ENCODE assay signal across 22 cellular contexts in genomic region chr2:208039661-208040060, GRCh38. TPM values are rescaled to one million over a fixed set of nuclear protein-coding genes. Genes with fewer than 3 reads are reported as not detected.
DNase-seq lines count a peak whose midpoint lies in the region; ATAC-seq and TF ChIP-seq lines count a peak whose summit lies in the region.
"Had no signal": no experiment of that assay in that cellular context is flagged by ENCODE, and none has a peak within 500 bp of the region (broad histone marks: within the 10 kb centered on the region; RNA-seq: fewer than 3 reads in every experiment).

No MANE protein-coding gene starts in this region.

- no peak overlapping the region for H3K14ac ChIP-seq in H9 (ENCODE audit: insufficient read depth, low read length)

- no peak overlapping the region for H4K5ac ChIP-seq in H9 (ENCODE audit: insufficient read length, low read depth, low read length)

- WGBS in H9 (ENCODE audit: extremely low coverage, insufficient read length, low lambda C conversion rate): no CpG with 5 or more reads among the region's 8 CpGs

- peaks cover 0 to 4% (median 0%) of the 10 kb centered on the region in 3 experiments; a peak in 2 of 7 replicates for H3K36me3 Mint-ChIP-seq in H9 (ENCODE audit: insufficient read depth in 1 of 3, low read depth in 3 of 3)
- H3K36me3 Mint-ChIP-seq in chondrocyte (ENCODE audit: low read depth): no peaks in the 10 kb centered on the region
- no peaks in the 10 kb centered on the region for H3K36me3 Mint-ChIP-seq in neural progenitor cell
- H3K36me3 Mint-ChIP-seq in osteocyte (ENCODE audit: unreplicated experiment): no peaks in the 10 kb centered on the region
- no peaks in the 10 kb centered on the region for H3K36me3 Mint-ChIP-seq in activated naive CD8-positive, alpha-beta T cell treated with anti-CD3 and anti-CD28 coated beads, Interleukin-2, amount 50 U/mL, for 24 hours (ENCODE audit: low read depth)
- H3K36me3 Mint-ChIP-seq: activated CD8-positive, alpha-beta memory T cell treated with anti-CD3 and anti-CD28 coated beads, Interleukin-2, amount 10 ng/mL, durations not matched to agents 7 days and 5 days; activated naive CD8-positive, alpha-beta T cell treated with anti-CD3 and anti-CD28 coated beads for 36 hours; mesothelial cell of epicardium had no signal

- H2AK5ac ChIP-seq in H9 (ENCODE audit: insufficient read length, low read length): no peak overlapping the region

- no peaks in the 10 kb centered on the region for H3K79me1 ChIP-seq in H9 (ENCODE audit: insufficient read depth, low read depth, low read length, poor library complexity, severe bottlenecking)

- H3K27me3 Mint-ChIP-seq in H9 (ENCODE audit: low read depth) (no peaks in the 10 kb centered on the region), chondrocyte (ENCODE audit: low read depth) (no peaks in the 10 kb centered on the region), neural progenitor cell (ENCODE audit: insufficient read depth, low read depth) (peaks cover 2% of the 10 kb centered on the region), osteocyte (ENCODE audit: unreplicated experiment) (peaks cover 5% of the 10 kb centered on the region)
- peaks cover 2% of the 10 kb centered on the region for H3K27me3 Mint-ChIP-seq in activated naive CD8-positive, alpha-beta T cell treated with anti-CD3 and anti-CD28 coated beads, Interleukin-2, amount 50 U/mL, for 24 hours
- H3K27me3 Mint-ChIP-seq: activated CD4-positive, alpha-beta T cell treated with anti-CD3 and anti-CD28 coated beads, Interleukin-2, amount 10 ng/mL, durations not matched to agents 7 days and 5 days; activated naive CD8-positive, alpha-beta T cell treated with anti-CD3 and anti-CD28 coated beads for 36 hours had no signal

- no peak overlapping the region; a peak in 1 of 7 replicates for H3K27ac Mint-ChIP-seq in H9
- peak overlapping the region; percentile 11 for H3K27ac Mint-ChIP-seq in chondrocyte (ENCODE audit: unreplicated experiment)
- H3K27ac Mint-ChIP-seq in neural progenitor cell: no peak overlapping the region
- no peak overlapping the region for H3K27ac Mint-ChIP-seq in osteocyte (ENCODE audit: unreplicated experiment)
- no peak overlapping the region for H3K27ac Mint-ChIP-seq in activated naive CD8-positive, alpha-beta T cell treated with anti-CD3 and anti-CD28 coated beads, Interleukin-2, amount 50 U/mL, for 24 hours
- H3K27ac Mint-ChIP-seq: activated CD4-positive, alpha-beta T cell treated with anti-CD3 and anti-CD28 coated beads, Interleukin-2, amount 10 ng/mL, durations not matched to agents 7 days and 5 days; activated CD8-positive, alpha-beta memory T cell treated with anti-CD3 and anti-CD28 coated beads, Interleukin-2, amount 10 ng/mL, durations not matched to agents 7 days and 5 days; activated naive CD8-positive, alpha-beta T cell treated with anti-CD3 and anti-CD28 coated beads for 36 hours; mesothelial cell of epicardium; nephron had no signal

- no peak overlapping the region for H3T11ph ChIP-seq in H9 (ENCODE audit: low read length)

- no peak overlapping the region for H3K4me3 Mint-ChIP-seq in H9
- H3K4me3 Mint-ChIP-seq in chondrocyte (ENCODE audit: unreplicated experiment): no peak overlapping the region
- no peak overlapping the region for H3K4me3 Mint-ChIP-seq in neural progenitor cell
- H3K4me3 Mint-ChIP-seq in osteocyte (ENCODE audit: unreplicated experiment): no peak overlapping the region
- no peak overlapping the region for H3K4me3 Mint-ChIP-seq in activated naive CD8-positive, alpha-beta T cell treated with anti-CD3 and anti-CD28 coated beads, Interleukin-2, amount 50 U/mL, for 24 hours
- H3K4me3 Mint-ChIP-seq: activated CD4-positive, alpha-beta T cell treated with anti-CD3 and anti-CD28 coated beads, Interleukin-2, amount 10 ng/mL, durations not matched to agents 7 days and 5 days; activated CD8-positive, alpha-beta memory T cell treated with anti-CD3 and anti-CD28 coated beads, Interleukin-2, amount 10 ng/mL, durations not matched to agents 7 days and 5 days; activated naive CD8-positive, alpha-beta T cell treated with anti-CD3 and anti-CD28 coated beads for 36 hours; mesothelial cell of epicardium; nephron had no signal

- no peak overlapping the region for H3K18ac ChIP-seq in H9 (ENCODE audit: insufficient read length, low read depth, low read length)

- H3K9me3 ChIP-seq in H9 (ENCODE audit: control insufficient read depth, low read depth, low read length): no peaks in the 10 kb centered on the region
- peaks cover under 1% of the 10 kb centered on the region for H3K9me3 ChIP-seq in neural progenitor cell (ENCODE audit: low read depth)
- H3K9me3 ChIP-seq: BLaER1, right lobe of liver had no signal

- H3K56ac ChIP-seq in H9 (ENCODE audit: insufficient read length, low read depth, low read length): no peak overlapping the region

- H3K27me3 ChIP-seq in H9 (ENCODE audit: insufficient read depth, low read length): no peaks in the 10 kb centered on the region
- H3K27me3 ChIP-seq in neural progenitor cell: no peaks in the 10 kb centered on the region
- H3K27me3 ChIP-seq: BLaER1, heart left ventricle, right lobe of liver had no signal

- H3F3A ChIP-seq in neural progenitor cell (ENCODE audit: low read depth): peaks cover 32% of the 10 kb centered on the region

- H3K4me3 ChIP-seq in neural progenitor cell: no peak overlapping the region
- H3K4me3 ChIP-seq: BLaER1, heart left ventricle, right lobe of liver had no signal

- H3K9ac ChIP-seq in H9 (ENCODE audit: extremely low read depth, insufficient read length, low read length) (no peak overlapping the region), neural progenitor cell (no peak overlapping the region)
- H3K9ac ChIP-seq: BLaER1 had no signal

- peak overlapping the region; percentile 1 for H2AFZ ChIP-seq in H9 (ENCODE audit: low read length)
- H2AFZ ChIP-seq in neural progenitor cell (replicated peaks): no peak overlapping the region

- H3K79me2 ChIP-seq in H9 (ENCODE audit: insufficient read depth, low read length) (no peaks in the 10 kb centered on the region), neural progenitor cell (ENCODE audit: low read depth) (no peaks in the 10 kb centered on the region)

- H2BK12ac ChIP-seq in H9 (ENCODE audit: insufficient read length, low read depth, low read length): no peak overlapping the region

- no peak for DNase-seq in H9
- peak; percentile 75 for DNase-seq in NCI-H82 (lab: John Stamatoyannopoulos, UW)
- no peak for DNase-seq in chondrocyte (ENCODE audit: low spot score)
- DNase-seq in neural progenitor cell (ENCODE audit: low spot score): peak; percentile 87
- DNase-seq in osteocyte (ENCODE audit: extremely low spot score, unreplicated experiment): no peak
- no peak for DNase-seq in activated naive CD8-positive, alpha-beta T cell treated with anti-CD3 and anti-CD28 coated beads, Interleukin-2, amount 50 U/mL, for 24 hours
- DNase-seq in hypothalamus (lab: John Stamatoyannopoulos, UW): no peak
- DNase-seq in NCI-H128 (lab: John Stamatoyannopoulos, UW; ENCODE audit: unreplicated experiment): no peak
- DNase-seq: activated CD4-positive, alpha-beta T cell treated with anti-CD3 and anti-CD28 coated beads, Interleukin-2, amount 10 ng/mL, durations not matched to agents 7 days and 5 days; activated CD8-positive, alpha-beta memory T cell treated with anti-CD3 and anti-CD28 coated beads, Interleukin-2, amount 10 ng/mL, durations not matched to agents 7 days and 5 days; activated naive CD8-positive, alpha-beta T cell treated with anti-CD3 and anti-CD28 coated beads for 36 hours; cerebellar nuclear complex; DMS79; heart left ventricle; NCI-H2107; right lobe of liver; stimulated activated naive CD8-positive, alpha-beta T cell treated with anti-CD3 and anti-CD28 coated beads, Interleukin-15, Interleukin-2, amounts not matched to agents 100 U/mL and 50 U/mL, for 24 hours; T-helper 1 cell had no signal

- H3K23ac ChIP-seq in H9 (ENCODE audit: insufficient read length, low read depth, low read length): no peak overlapping the region

- peak overlapping the region; percentile 11 for H4K8ac ChIP-seq in H9 (replicated peaks; ENCODE audit: insufficient read length, low read depth, low read length)

- no peak overlapping the region for H3K27ac ChIP-seq in H9 (ENCODE audit: insufficient read length, low read depth, low read length)
- H3K27ac ChIP-seq in neural progenitor cell: peak overlapping the region; percentile 77
- H3K27ac ChIP-seq: BLaER1, right lobe of liver, VCaP had no signal

- H3K9me3 Mint-ChIP-seq in H9 (peaks cover 3% of the 10 kb centered on the region in 2 experiments; a peak in 3 of 5 replicates), chondrocyte (ENCODE audit: low read depth) (no peaks in the 10 kb centered on the region), neural progenitor cell (no peaks in the 10 kb centered on the region), osteocyte (ENCODE audit: unreplicated experiment) (no peaks in the 10 kb centered on the region)
- H3K9me3 Mint-ChIP-seq in activated naive CD8-positive, alpha-beta T cell treated with anti-CD3 and anti-CD28 coated beads, Interleukin-2, amount 50 U/mL, for 24 hours: no peaks in the 10 kb centered on the region
- H3K9me3 Mint-ChIP-seq: activated CD4-positive, alpha-beta T cell treated with anti-CD3 and anti-CD28 coated beads, Interleukin-2, amount 10 ng/mL, durations not matched to agents 7 days and 5 days; activated naive CD8-positive, alpha-beta T cell treated with anti-CD3 and anti-CD28 coated beads for 36 hours; mesothelial cell of epicardium; nephron had no signal

- H2BK15ac ChIP-seq in H9 (ENCODE audit: low read depth, low read length): no peak overlapping the region

- no peak for ATAC-seq in activated naive CD8-positive, alpha-beta T cell treated with anti-CD3 and anti-CD28 coated beads, Interleukin-2, amount 50 U/mL, for 24 hours
- ATAC-seq: stimulated activated naive CD8-positive, alpha-beta T cell treated with anti-CD3 and anti-CD28 coated beads, Interleukin-15, Interleukin-2, amounts not matched to agents 100 U/mL and 50 U/mL, for 24 hours had no signal

- H3K4me1 Mint-ChIP-seq in H9 (peaks cover 27 to 31% of the 10 kb centered on the region in 2 experiments), chondrocyte (ENCODE audit: low read depth) (peaks cover 10% of the 10 kb centered on the region), neural progenitor cell (peaks cover 13% of the 10 kb centered on the region), osteocyte (ENCODE audit: unreplicated experiment) (peaks cover 4% of the 10 kb centered on the region)
- H3K4me1 Mint-ChIP-seq in activated naive CD8-positive, alpha-beta T cell treated with anti-CD3 and anti-CD28 coated beads, Interleukin-2, amount 50 U/mL, for 24 hours: no peaks in the 10 kb centered on the region
- H3K4me1 Mint-ChIP-seq: activated CD4-positive, alpha-beta T cell treated with anti-CD3 and anti-CD28 coated beads, Interleukin-2, amount 10 ng/mL, durations not matched to agents 7 days and 5 days; activated naive CD8-positive, alpha-beta T cell treated with anti-CD3 and anti-CD28 coated beads for 36 hours; nephron had no signal

- H4K20me1 ChIP-seq in H9 (ENCODE audit: control insufficient read depth, insufficient read depth, insufficient read length) (no peaks in the 10 kb centered on the region), neural progenitor cell (ENCODE audit: low read depth) (no peaks in the 10 kb centered on the region)
- H4K20me1 ChIP-seq: BLaER1 had no signal

- no peak overlapping the region for H4K91ac ChIP-seq in H9 (ENCODE audit: insufficient read length, low read depth, low read length)

- no peaks in the 10 kb centered on the region for H3K23me2 ChIP-seq in H9 (ENCODE audit: insufficient read length, low read depth, low read length, poor library complexity, severe bottlenecking)

- no peak overlapping the region for H2BK120ac ChIP-seq in H9 (ENCODE audit: low read depth, low read length, poor library complexity, severe bottlenecking)

- H3K4me2 ChIP-seq in H9 (ENCODE audit: insufficient read depth, insufficient read length, low read length): no peak overlapping the region
- peak overlapping the region; percentile 69 for H3K4me2 ChIP-seq in neural progenitor cell
- H3K4me2 ChIP-seq: BLaER1 had no signal

- H2BK20ac ChIP-seq in H9 (ENCODE audit: low read depth, low read length, poor library complexity, severe bottlenecking): no peak overlapping the region

- TF ChIP-seq CTCF in H9 (conservative IDR thresholded peaks at IDR 0.05) (no peak), chondrocyte (IDR thresholded peaks at IDR 0.05) (no peak), neural progenitor cell (IDR thresholded peaks at IDR 0.05) (no peak), osteocyte (IDR thresholded peaks at IDR 0.05) (no peak)

- no peaks in the 10 kb centered on the region for H3K36me3 ChIP-seq in neural progenitor cell
- H3K36me3 ChIP-seq: BLaER1, heart left ventricle, right lobe of liver had no signal

- H3K4me1 ChIP-seq in H9 (ENCODE audit: insufficient read depth, low read length) (peaks cover 2% of the 10 kb centered on the region; the same call in 1 of the 2 replicates), neural progenitor cell (peaks cover 28% of the 10 kb centered on the region)
- H3K4me1 ChIP-seq: heart left ventricle, right lobe of liver had no signal

- H3K4ac ChIP-seq in H9 (ENCODE audit: low read depth, low read length): no peak overlapping the region

- no peak overlapping the region for H2BK5ac ChIP-seq in H9 (ENCODE audit: insufficient read length, low read length)

RNA-seq across cellular contexts. Expression of gene PLEKHM3, which starts 14.3 kb away (rescaled TPM):
- 7.3 and 7.5 TPM in 2 replicates for total RNA-seq in H9 (2021)
- total RNA-seq in chondrocyte: 8.7 to 12.9 TPM (median 9.1 TPM) in 3 replicates
- total RNA-seq in neural progenitor cell (ENCODE audit: low replicate concordance): 15.1 and 19.5 TPM in 2 replicates
- total RNA-seq in osteocyte: 12.5 TPM in 2 replicates

Comparison
In these comparisons a context has a peak if more than half of its experiments do, and no peak if none do; other contexts are left out.
1. DNase-seq: peak in NCI-H82 (single experiment) and neural progenitor cell (single experiment); none in H9 (single experiment), chondrocyte (single experiment), osteocyte (single experiment), activated naive CD8-positive, alpha-beta T cell treated with anti-CD3 and anti-CD28 coated beads, Interleukin-2, amount 50 U/mL, for 24 hours (single experiment), hypothalamus (0 of 51) and NCI-H128 (single experiment).